Comparison of ENCODE assay signal across 35 cellular contexts in the genomic region with DNA sequence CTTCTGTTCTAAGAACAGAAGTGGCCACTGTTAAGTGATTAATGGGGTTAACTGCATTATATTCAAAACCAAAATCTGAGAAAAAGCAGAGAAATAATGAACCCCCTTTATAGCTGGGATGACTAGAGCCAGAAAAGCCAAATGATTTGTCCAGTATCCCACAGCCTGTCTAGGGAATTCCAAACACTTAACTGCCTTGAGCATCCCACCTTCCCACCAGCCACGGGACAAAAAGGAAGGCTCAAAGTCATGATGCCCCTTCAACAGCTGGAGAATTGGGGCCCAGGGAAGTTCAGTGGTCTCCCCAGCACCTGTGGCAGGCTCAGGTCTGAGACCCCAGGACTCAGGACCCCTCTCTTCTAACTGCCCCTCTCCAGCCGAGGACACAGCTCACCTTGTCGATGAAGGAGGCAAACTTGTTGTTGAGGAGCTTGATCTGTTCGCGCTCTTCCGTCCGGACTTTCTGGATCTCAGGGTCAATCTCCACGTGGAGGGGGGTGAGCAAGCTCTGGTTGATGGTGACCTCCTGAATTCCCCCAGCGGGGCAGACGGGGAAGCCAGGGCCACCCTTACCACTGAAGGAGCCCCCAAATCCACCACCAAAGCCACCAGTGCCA. TPM values are rescaled to one million over a fixed set of nuclear protein-coding genes. Genes with fewer than 3 reads are reported as not detected.
"Had no signal": no experiment of that assay in that cellular context is flagged by ENCODE, and none has a peak within 500 bp of the region (broad histone marks: within the 10 kb centered on the region; RNA-seq: fewer than 3 reads in every experiment).

No MANE protein-coding gene starts in this region.

- H3K36me3 ChIP-seq: brain microvascular endothelial cell, esophagus muscularis mucosa, gastroesophageal sphincter, heart right ventricle had no signal

- H3K4me3 ChIP-seq: coronary artery, dorsolateral prefrontal cortex, esophagus muscularis mucosa, gastroesophageal sphincter, heart right ventricle had no signal

- DNase-seq: activated CD4-positive, alpha-beta memory T cell treated with anti-CD3 and anti-CD28 coated beads, Interleukin-2, amount 10 ng/mL, durations not matched to agents 7 days and 5 days; activated CD4-positive, alpha-beta T cell treated with anti-CD3 and anti-CD28 coated beads for 36 hours; activated CD4-positive, alpha-beta T cell treated with anti-CD3 and anti-CD28 coated beads, Interleukin-2, amount 10 ng/mL, durations not matched to agents 24 days and 14 days; activated CD4-positive, CD25-positive, alpha-beta regulatory T cell; activated CD4-positive, CD25-positive, alpha-beta regulatory T cell treated with anti-CD3 and anti-CD28 coated beads, Interleukin-2, amount 50 U/mL, for 72 hours; activated CD8-positive, alpha-beta memory T cell treated with anti-CD3 and anti-CD28 coated beads, Interleukin-2, amount 50 U/mL, for 48 hours; activated gamma-delta T cell; activated naive CD4-positive, alpha-beta T cell; activated naive CD4-positive, alpha-beta T cell treated with anti-CD3 and anti-CD28 coated beads, Interleukin-2, amount 50 U/mL, for 16 hours; activated T-cell treated with anti-CD3 and anti-CD28 coated beads for 4 hours; activated T-cell treated with anti-CD3 and anti-CD28 coated beads, Interleukin-2, amount 50 U/mL, for 24 hours; activated T-cell treated with anti-CD3 and anti-CD28 coated beads, Interleukin-2, amount 50 U/mL, for 72 hours; amniotic stem cell; anterior cingulate cortex; brain microvascular endothelial cell; dorsolateral prefrontal cortex; effector memory CD4-positive, alpha-beta T cell; endodermal cell; foreskin melanocyte; heart right ventricle; T-helper 1 cell; T-helper 17 cell; T1000 had no signal

- H3K27ac ChIP-seq: brain microvascular endothelial cell, coronary artery, dorsolateral prefrontal cortex, esophagus muscularis mucosa, gastroesophageal sphincter, heart right ventricle had no signal

- H3K4me1 ChIP-seq: gastroesophageal sphincter had no signal

- H3K9me3 ChIP-seq: esophagus muscularis mucosa, gastroesophageal sphincter, heart right ventricle had no signal

- ATAC-seq: activated CD4-positive, alpha-beta T cell treated with anti-CD3 and anti-CD28 coated beads for 36 hours; activated T-cell treated with anti-CD3 and anti-CD28 coated beads, Interleukin-2, amount 50 U/mL, for 72 hours; gastroesophageal sphincter; heart right ventricle; T-helper 17 cell had no signal

RNA-seq across cellular contexts. Expression of a gene that starts 0.6 kb away (rescaled TPM):
- total RNA-seq: activated CD4-positive, alpha-beta memory T cell treated with anti-CD3 and anti-CD28 coated beads, Interleukin-2, amount 10 ng/mL, durations not matched to agents 7 days and 5 days; activated CD4-positive, alpha-beta T cell treated with anti-CD3 and anti-CD28 coated beads for 36 hours; activated CD4-positive, alpha-beta T cell treated with anti-CD3 and anti-CD28 coated beads, Interleukin-2, amount 10 ng/mL, durations not matched to agents 24 days and 14 days; astrocyte; cardiac septum; cerebellum; dorsolateral prefrontal cortex; endodermal cell; epithelial cell of proximal tubule; fibroblast of villous mesenchyme; glomerular endothelial cell; heart right ventricle; T-helper 17 cell had no signal

RNA-seq across cellular contexts. Expression of a gene that starts 17.4 kb away (rescaled TPM):
- total RNA-seq: activated CD4-positive, alpha-beta memory T cell treated with anti-CD3 and anti-CD28 coated beads, Interleukin-2, amount 10 ng/mL, durations not matched to agents 7 days and 5 days; activated CD4-positive, alpha-beta T cell treated with anti-CD3 and anti-CD28 coated beads for 36 hours; activated T-cell treated with anti-CD3 and anti-CD28 coated beads, Interleukin-2, amount 50 U/mL, for 72 hours; cardiac septum; cerebellum; endodermal cell; esophagus muscularis mucosa; fibroblast of lung; fibroblast of villous mesenchyme; gastroesophageal sphincter; heart right ventricle; T-helper 17 cell had no signal
- polyA plus RNA-seq: adipose tissue, fibroblast of lung, heart right ventricle had no signal

RNA-seq across cellular contexts. Expression of a gene that starts 20.8 kb away (rescaled TPM):
- total RNA-seq: activated CD4-positive, alpha-beta memory T cell treated with anti-CD3 and anti-CD28 coated beads, Interleukin-2, amount 10 ng/mL, durations not matched to agents 7 days and 5 days; activated CD4-positive, alpha-beta T cell treated with anti-CD3 and anti-CD28 coated beads, Interleukin-2, amount 10 ng/mL, durations not matched to agents 24 days and 14 days; cardiac septum; cerebellum; dorsolateral prefrontal cortex; endodermal cell; epithelial cell of proximal tubule; esophagus muscularis mucosa; fibroblast of lung; fibroblast of villous mesenchyme; gastroesophageal sphincter; heart right ventricle; T-helper 17 cell had no signal
- polyA plus RNA-seq: fibroblast of lung had no signal

RNA-seq across cellular contexts. Expression of a gene that starts 35.5 kb away (rescaled TPM):
- total RNA-seq: activated CD4-positive, alpha-beta memory T cell treated with anti-CD3 and anti-CD28 coated beads, Interleukin-2, amount 10 ng/mL, durations not matched to agents 7 days and 5 days; activated CD4-positive, alpha-beta T cell treated with anti-CD3 and anti-CD28 coated beads for 36 hours; activated CD4-positive, alpha-beta T cell treated with anti-CD3 and anti-CD28 coated beads, Interleukin-2, amount 10 ng/mL, durations not matched to agents 24 days and 14 days; activated T-cell treated with anti-CD3 and anti-CD28 coated beads, Interleukin-2, amount 50 U/mL, for 72 hours; astrocyte; cardiac septum; cerebellum; endodermal cell; epithelial cell of proximal tubule; fibroblast of lung; fibroblast of villous mesenchyme; glomerular endothelial cell; heart right ventricle; T-helper 17 cell had no signal
- polyA plus RNA-seq: fibroblast of lung had no signal

RNA-seq across cellular contexts. Expression of a gene that starts 36.2 kb away (rescaled TPM):
- total RNA-seq: activated CD4-positive, alpha-beta memory T cell treated with anti-CD3 and anti-CD28 coated beads, Interleukin-2, amount 10 ng/mL, durations not matched to agents 7 days and 5 days; activated CD4-positive, alpha-beta T cell treated with anti-CD3 and anti-CD28 coated beads for 36 hours; activated CD4-positive, alpha-beta T cell treated with anti-CD3 and anti-CD28 coated beads, Interleukin-2, amount 10 ng/mL, durations not matched to agents 24 days and 14 days; activated T-cell treated with anti-CD3 and anti-CD28 coated beads, Interleukin-2, amount 50 U/mL, for 72 hours; astrocyte; bronchial epithelial cell; cardiac septum; cerebellum; dorsolateral prefrontal cortex; endodermal cell; epithelial cell of proximal tubule; esophagus muscularis mucosa; fibroblast of lung; fibroblast of villous mesenchyme; glomerular endothelial cell; heart right ventricle; T-helper 17 cell had no signal
- polyA plus RNA-seq: adipose tissue, fibroblast of lung, heart right ventricle had no signal
